8 cellular contexts compared by ENCODE assay signal in the genomic region with DNA sequence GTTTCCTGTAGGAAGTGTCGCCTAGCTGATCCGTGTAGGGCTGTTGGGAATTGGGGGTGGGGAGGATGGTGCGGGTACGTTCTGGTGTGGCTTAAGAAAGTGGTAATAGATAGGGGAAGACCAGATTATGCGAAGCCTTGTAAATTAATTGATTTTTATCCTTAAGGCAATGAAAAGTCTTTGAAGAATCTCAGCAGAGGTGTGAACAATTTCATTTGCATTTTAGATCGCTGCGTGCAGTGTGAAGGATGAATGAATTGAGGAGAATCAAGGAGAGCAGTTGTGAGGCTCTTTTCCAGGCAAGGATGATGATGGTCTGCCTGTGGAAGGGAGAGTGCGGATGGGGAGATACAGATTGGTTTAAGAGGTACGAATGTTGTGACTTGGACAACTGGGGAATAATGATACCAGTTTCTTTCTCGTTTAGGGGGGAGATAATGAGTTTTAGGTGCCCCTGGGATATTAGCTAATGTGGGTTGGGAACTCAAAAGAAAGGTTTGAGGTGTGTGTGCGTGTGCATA. TPM values are rescaled to one million over a fixed set of nuclear protein-coding genes. Genes with fewer than 3 reads are reported as not detected.
DNase-seq lines count a peak whose midpoint lies in the region; ATAC-seq, FAIRE-seq and TF ChIP-seq lines count a peak whose summit lies in the region.

No MANE protein-coding gene starts in this region.

- DNase-seq in LoVo (ENCODE audit: low spot score) (peak; percentile 17), pancreas (no peak), COR-L47 (lab: John Stamatoyannopoulos, UW) (no peak), middle frontal gyrus (ENCODE audit: extremely low spot score, low spot score) (no peak), NCI-H774 (lab: John Stamatoyannopoulos, UW) (no peak)
- no peak for DNase-seq in effector memory CD4-positive, alpha-beta T cell

- intact Hi-C loops in pancreas (cut with DNase I), result loop anchor here in 1 of 3 donors (10.0 kb wide), 1 partner anchor 298 kb away; no protein-coding TSS in a partner anchor

- FAIRE-seq in pancreas (lab: Jason Lieb, UNC), result no peak

- TF ChIP-seq CTCF in pancreas (IDR thresholded peaks at IDR 0.05), result no peak

- ATAC-seq in pancreas (peak in 1 of 4 donors; percentile 51), GM21360 (IDR thresholded peaks at IDR 0.05; ENCODE audit: unreplicated experiment) (no peak)

- no peaks in the 10 kb centered on the region for H3K36me3 ChIP-seq in effector memory CD4-positive, alpha-beta T cell (ENCODE audit: control insufficient read depth, insufficient read depth, low read length)
- peaks cover 0 to under 1% (median 0%) of the 10 kb centered on the region in 3 donors for H3K36me3 ChIP-seq in pancreas

- H3K4me3 ChIP-seq in GM08714 (ENCODE audit: low read length), result peak overlapping the region; percentile 96
- H3K4me3 ChIP-seq in effector memory CD4-positive, alpha-beta T cell (ENCODE audit: insufficient read depth, low read depth, low read length, poor library complexity, severe bottlenecking), result peak overlapping the region; percentile 73
- H3K4me3 ChIP-seq in pancreas, result peak overlapping the region; percentile 51 to 79 (median 64)

- H3K9me3 ChIP-seq in effector memory CD4-positive, alpha-beta T cell (ENCODE audit: control insufficient read depth, low read length), result no peaks in the 10 kb centered on the region
- no peaks in the 10 kb centered on the region for H3K9me3 ChIP-seq in pancreas

- WGBS in pancreas, 2 donors, result 3 to 4% methylated on average over 11 of the region's 11 CpGs

- H3K27ac ChIP-seq in effector memory CD4-positive, alpha-beta T cell (ENCODE audit: insufficient read depth, low read length, poor library complexity, severe bottlenecking), result peak overlapping the region; percentile 81
- peak overlapping the region; percentile 87 to 97 (median 92) for H3K27ac ChIP-seq in pancreas

- H3K4me1 ChIP-seq in effector memory CD4-positive, alpha-beta T cell (ENCODE audit: control insufficient read depth, insufficient read depth, low read length, poor library complexity, severe bottlenecking), result peaks cover 18% of the 10 kb centered on the region
- peaks cover 6 to 12% (median 9%) of the 10 kb centered on the region in 3 donors for H3K4me1 ChIP-seq in pancreas

- no peaks in the 10 kb centered on the region for H3K27me3 ChIP-seq in effector memory CD4-positive, alpha-beta T cell (replicated peaks; ENCODE audit: control insufficient read depth, insufficient read depth, low read length, poor library complexity, severe bottlenecking)
- no peaks in the 10 kb centered on the region for H3K27me3 ChIP-seq in pancreas

RNA-seq across cellular contexts. Expression of gene DEDD, which starts 0.8 kb away (rescaled TPM):
- 10 to 100 TPM; 12.4 to 20.8 (median 15.6) TPM for total RNA-seq in pancreas
- 10 to 100 TPM; 11.1 to 19.7 TPM for polyA plus RNA-seq in pancreas

RNA-seq across cellular contexts. Expression of gene NIT1, which starts 15.4 kb away (rescaled TPM):
- 10 to 100 TPM; 17.9 to 25.1 (median 19.9) TPM for total RNA-seq in pancreas
- polyA plus RNA-seq in pancreas, result 10 to 100 TPM; 27.7 to 48.4 TPM

RNA-seq across cellular contexts. Expression of gene PFDN2, which starts 15.4 kb away (rescaled TPM):
- total RNA-seq in pancreas, result 10 to 100 TPM in 5 of 6 donors, 1 to 10 TPM in 1; 9.8 to 24.8 (median 18.0) TPM
- polyA plus RNA-seq in pancreas, result 10 to 100 TPM; 63.8 to 91.6 TPM

RNA-seq across cellular contexts. Expression of gene UFC1, which starts 20.5 kb away (rescaled TPM):
- 10 to 100 TPM; 59.5 to 80.7 (median 70.4) TPM for total RNA-seq in pancreas
- 100 to 1,000 TPM in 1 of 2 donors, 10 to 100 TPM in 1; 78.4 to 107 TPM for polyA plus RNA-seq in pancreas

RNA-seq across cellular contexts. Expression of gene USP21, which starts 26.0 kb away (rescaled TPM):
- 10 to 100 TPM in 3 of 6 donors, 1 to 10 TPM in 3; 7.9 to 18.4 (median 9.5) TPM for total RNA-seq in pancreas
- 10 to 100 TPM; 21.1 to 25.3 TPM for polyA plus RNA-seq in pancreas
